8 cellular contexts compared by ENCODE assay signal in the genomic region with DNA sequence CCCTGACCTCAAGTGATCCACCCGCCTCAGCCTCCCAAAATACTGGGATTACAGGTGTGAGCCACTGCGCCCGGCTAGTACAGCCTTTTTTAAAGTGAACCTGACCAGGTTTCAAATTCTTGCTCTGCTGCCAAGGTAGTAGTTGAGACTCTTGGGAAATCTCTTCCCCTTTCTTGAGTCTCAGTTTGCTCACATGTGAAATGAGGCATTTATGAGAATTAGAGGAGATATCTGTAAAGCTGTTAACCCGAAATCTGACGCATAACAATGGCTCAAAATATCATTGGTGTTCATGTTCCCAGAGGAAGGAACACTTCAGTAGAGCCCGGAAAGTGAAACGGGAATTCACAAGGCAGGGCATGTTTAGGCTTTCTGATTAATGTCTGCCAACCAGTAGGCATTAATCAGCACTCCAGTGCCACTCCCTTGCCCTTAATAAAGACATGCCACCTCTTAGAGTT. TPM values are rescaled to one million over a fixed set of nuclear protein-coding genes. Genes with fewer than 3 reads are reported as not detected.
A peak's percentile ranks its signal among the peaks of the same experiment; 100 is the strongest.
DNase-seq lines count a peak whose midpoint lies in the region; FAIRE-seq and TF ChIP-seq lines count a peak whose summit lies in the region.

No MANE protein-coding gene starts in this region.

- peak overlapping the region; percentile 59 for H3K27ac ChIP-seq in A673 (ENCODE audit: low read depth, low read length, poor library complexity, severe bottlenecking)
- no peak overlapping the region for H3K27ac ChIP-seq in mesenchymal stem cell (ENCODE audit: low read length, poor library complexity, severe bottlenecking)

- 95% methylated on average over 7 of the region's 7 CpGs for WGBS in mesenchymal stem cell

- H3K4me3 ChIP-seq in A673 (ENCODE audit: low read depth, low read length, poor library complexity, severe bottlenecking) (no peak overlapping the region), mesenchymal stem cell (ENCODE audit: insufficient read depth in 1 of 2, low read depth in 1 of 2, low read length in 2 of 2) (no peak overlapping the region)

- H2BK12ac ChIP-seq in mesenchymal stem cell (ENCODE audit: low read length in 2 of 2) = no peak overlapping the region

- DNase-seq in A673 (ENCODE audit: low spot score) = no peak
- no peak for DNase-seq in H54 (ENCODE audit: insufficient read length, low spot score)
- no peak for DNase-seq in activated naive CD8-positive, alpha-beta T cell treated with anti-CD3 and anti-CD28 coated beads for 36 hours
- DNase-seq in mesenchymal stem cell = no peak
- no peak for DNase-seq in NCI-H187 (lab: John Stamatoyannopoulos, UW)
- no peak for DNase-seq in SW480 (ENCODE audit: low spot score)
- DNase-seq in NCI-H345 (lab: John Stamatoyannopoulos, UW) = no peak
- DNase-seq in HuH-7.5 (ENCODE audit: low spot score) = no peak

- no peak overlapping the region for H2BK120ac ChIP-seq in mesenchymal stem cell (ENCODE audit: low read depth, low read length)

- POLR2A ChIA-PET in A673 (lab: Charles Lee; ENCODE audit: low non-redundant PET) = no interaction called here

- H3K27me3 Mint-ChIP-seq in activated naive CD8-positive, alpha-beta T cell treated with anti-CD3 and anti-CD28 coated beads for 36 hours = no peaks in the 10 kb centered on the region

- no peak overlapping the region for H3K18ac ChIP-seq in mesenchymal stem cell (ENCODE audit: low read depth in 1 of 2, low read length in 2 of 2)

- TF ChIP-seq POLR2A in H54 (IDR thresholded peaks at IDR 0.05; ENCODE audit: low read depth, low read length) = no peak

- H3K14ac ChIP-seq in mesenchymal stem cell (ENCODE audit: low read length in 2 of 2) = no peak overlapping the region

- H3K9me3 ChIP-seq in A673 (ENCODE audit: low read depth, low read length, poor library complexity, severe bottlenecking) = no peaks in the 10 kb centered on the region
- no peaks in the 10 kb centered on the region for H3K9me3 ChIP-seq in mesenchymal stem cell (ENCODE audit: control insufficient read depth, low read length)

- H3K36me3 Mint-ChIP-seq in activated naive CD8-positive, alpha-beta T cell treated with anti-CD3 and anti-CD28 coated beads for 36 hours = peaks cover 46% of the 10 kb centered on the region

- intact Hi-C loops in A673 (cut with micrococcal nuclease; ENCODE audit: unreplicated experiment) = no loop called here

- H3K4ac ChIP-seq in mesenchymal stem cell (ENCODE audit: low read depth in 1 of 2, low read length in 2 of 2) = no peak overlapping the region

- H3K27me3 ChIP-seq in A673 (replicated peaks; ENCODE audit: insufficient read depth, low read depth, low read length, poor library complexity) (no peaks in the 10 kb centered on the region), mesenchymal stem cell (ENCODE audit: control insufficient read depth in 1 of 2, insufficient read depth in 1 of 2, low read length in 2 of 2) (no peaks in the 10 kb centered on the region)

- H2BK5ac ChIP-seq in mesenchymal stem cell (ENCODE audit: low read depth, low read length, poor library complexity, severe bottlenecking) = no peak overlapping the region

- no peak overlapping the region for H2AK5ac ChIP-seq in mesenchymal stem cell (ENCODE audit: low read length, severe bottlenecking)

- H2BK15ac ChIP-seq in mesenchymal stem cell (ENCODE audit: low read depth, poor library complexity, severe bottlenecking) = no peak overlapping the region

- no peaks in the 10 kb centered on the region for H3K9me3 Mint-ChIP-seq in activated naive CD8-positive, alpha-beta T cell treated with anti-CD3 and anti-CD28 coated beads for 36 hours

- peak overlapping the region; percentile 29 for H3K27ac Mint-ChIP-seq in activated naive CD8-positive, alpha-beta T cell treated with anti-CD3 and anti-CD28 coated beads for 36 hours

- CTCF ChIA-PET in A673 (lab: Charles Lee) = no interaction called here

- no peak overlapping the region for H2AFZ ChIP-seq in mesenchymal stem cell (ENCODE audit: low read depth, low read length)

- peaks cover 33% of the 10 kb centered on the region for H3K4me1 Mint-ChIP-seq in activated naive CD8-positive, alpha-beta T cell treated with anti-CD3 and anti-CD28 coated beads for 36 hours

- no peak overlapping the region for H3K4me2 ChIP-seq in mesenchymal stem cell (ENCODE audit: low read length, poor library complexity, severe bottlenecking)

- peak overlapping the region; percentile 22 for H3K4me3 Mint-ChIP-seq in activated naive CD8-positive, alpha-beta T cell treated with anti-CD3 and anti-CD28 coated beads for 36 hours

- no peak for TF ChIP-seq CTCF in A673 (conservative IDR thresholded peaks at IDR 0.05; ENCODE audit: low read depth, low read length)

- H3K4me1 ChIP-seq in A673 (ENCODE audit: insufficient read depth, low read length, poor library complexity, severe bottlenecking) (peaks cover 40% of the 10 kb centered on the region), mesenchymal stem cell (ENCODE audit: control insufficient read depth, insufficient read depth, low read depth, low read length) (peaks cover 27% of the 10 kb centered on the region)

- peak overlapping the region; percentile 3 for H3K9ac ChIP-seq in mesenchymal stem cell (ENCODE audit: low read length)

- no peak overlapping the region for H3K23ac ChIP-seq in mesenchymal stem cell (ENCODE audit: low read length in 2 of 2)

- BruUV-seq in A673 (replicated peaks; lab: Mats Ljungman, UMichigan) = no TSS peak

- peak; percentile 33 for FAIRE-seq in H54 (lab: Jason Lieb, UNC)

- H4K91ac ChIP-seq in mesenchymal stem cell (ENCODE audit: low read length) = no peak overlapping the region

- H4K8ac ChIP-seq in mesenchymal stem cell (ENCODE audit: low read length) = no peak overlapping the region

- peaks cover 31% of the 10 kb centered on the region for H3K36me3 ChIP-seq in A673 (ENCODE audit: insufficient read depth, low read length, poor library complexity, severe bottlenecking)
- peaks cover 26 to 27% of the 10 kb centered on the region in 2 experiments for H3K36me3 ChIP-seq in mesenchymal stem cell (ENCODE audit: control insufficient read depth in 1 of 2, insufficient read depth in 2 of 2, low read depth in 1 of 2, low read length in 2 of 2)

- H3K79me1 ChIP-seq in mesenchymal stem cell (replicated peaks; ENCODE audit: low read length, poor library complexity, severe bottlenecking) = peaks cover 8% of the 10 kb centered on the region

RNA-seq across cellular contexts. Expression of a gene that starts 1.5 kb away (rescaled TPM):
- 73.3 and 73.9 TPM in 2 replicates for total RNA-seq in A673 (2021)
- total RNA-seq in activated naive CD8-positive, alpha-beta T cell treated with anti-CD3 and anti-CD28 coated beads for 36 hours = 100 to 1,000 TPM; 102 to 104 TPM
- 42.5 TPM for polyA plus RNA-seq in mesenchymal stem cell (2013, experiment 1 of 2)
- polyA plus RNA-seq in mesenchymal stem cell (2013, experiment 2 of 2) = 42.7 TPM

RNA-seq across cellular contexts. Expression of a gene that starts 1.6 kb away (rescaled TPM):
- total RNA-seq in A673 (2021) = 1,564 and 1,637 TPM in 2 replicates
- 1,000 to 10,000 TPM; 2,220 to 2,231 TPM for total RNA-seq in activated naive CD8-positive, alpha-beta T cell treated with anti-CD3 and anti-CD28 coated beads for 36 hours
- 4,023 TPM for polyA plus RNA-seq in mesenchymal stem cell (2013, experiment 1 of 2)
- 3,898 TPM for polyA plus RNA-seq in mesenchymal stem cell (2013, experiment 2 of 2)

RNA-seq across cellular contexts. Expression of a gene that starts 10.1 kb away (rescaled TPM):
- not detected in 2 replicates for total RNA-seq in A673 (2021)
- total RNA-seq in activated naive CD8-positive, alpha-beta T cell treated with anti-CD3 and anti-CD28 coated beads for 36 hours = not detected
- polyA plus RNA-seq in mesenchymal stem cell (2013, experiment 1 of 2) = not detected
- not detected for polyA plus RNA-seq in mesenchymal stem cell (2013, experiment 2 of 2)
